ENCODE assay signal across 14 cellular contexts in the genomic region with DNA sequence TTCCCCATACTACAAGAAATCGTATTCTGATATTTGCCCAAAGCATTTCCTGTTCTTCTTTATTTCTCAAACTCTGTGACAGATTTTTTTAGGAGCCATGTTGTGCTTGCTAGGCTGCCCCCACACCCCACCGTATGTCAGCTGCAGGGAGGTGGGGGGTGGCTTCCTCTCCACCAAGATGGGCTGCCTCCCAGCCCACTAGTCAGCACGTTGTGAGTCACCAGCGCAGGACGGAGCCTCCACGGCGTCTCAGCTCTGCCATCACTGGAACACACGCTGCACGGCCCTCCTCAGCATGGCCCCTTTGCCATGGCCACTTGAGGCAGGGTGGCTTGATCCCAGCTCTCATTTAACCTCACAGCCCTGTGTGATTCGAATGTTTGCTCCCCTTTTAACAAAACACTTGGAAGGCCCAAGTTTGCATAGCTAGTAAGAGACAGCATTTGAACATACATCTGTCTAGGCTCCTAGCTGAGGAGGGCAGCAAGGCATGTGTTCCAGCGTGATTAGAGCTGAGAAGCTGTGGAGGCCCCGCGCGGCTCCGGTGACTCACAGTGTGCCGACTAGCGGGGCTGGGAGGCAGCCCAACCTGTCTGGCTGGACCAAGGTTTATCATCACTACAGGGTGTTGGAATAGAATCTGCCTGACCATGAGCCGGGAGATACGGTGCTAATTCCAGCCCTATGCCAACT.
DNase-seq lines count a peak whose midpoint lies in the region; ATAC-seq and FAIRE-seq lines count a peak whose summit lies in the region.
"Had no signal": no experiment of that assay in that cellular context is flagged by ENCODE, and none has a peak within 500 bp of the region (broad histone marks: within the 10 kb centered on the region; RNA-seq: fewer than 3 reads in every experiment).

No MANE protein-coding gene starts in this region.

- ATAC-seq in left cardiac atrium (peak; percentile 57 to 75), HG03108 (IDR thresholded peaks at IDR 0.05; ENCODE audit: unreplicated experiment) (no peak), HG03571 (IDR thresholded peaks at IDR 0.05; ENCODE audit: unreplicated experiment) (no peak)

- DNase-seq in activated CD8-positive, alpha-beta memory T cell treated with anti-CD3 and anti-CD28 coated beads for 24 hours = peak; percentile 35
- no peak for DNase-seq in activated CD8-positive, alpha-beta memory T cell treated with anti-CD3 and anti-CD28 coated beads, Interleukin-2, amount 50 U/mL, for 4 hours
- DNase-seq in amniotic epithelial cell (ENCODE audit: low read depth) = peak; percentile 48
- peak; percentile 77 for DNase-seq in left cardiac atrium
- DNase-seq in urothelium cell line (ENCODE audit: low spot score) = peak; percentile 83
- DNase-seq in NCI-H1436 treated with DMSO at 0.1 percent for 48 hours (lab: John Stamatoyannopoulos, UW) = no peak
- DNase-seq: activated B cell treated with CpG ODN at 0.5 μM for 24 hours; activated T-cell treated with anti-CD3 and anti-CD28 coated beads for 4 hours; NCI-H1105 treated with DMSO at 0.1 percent for 48 hours; NCI-H510A treated with DMSO at 0.1 percent for 48 hours; stimulated activated CD4-positive, alpha-beta T cell treated with anti-CD3 and anti-CD28 coated beads, Interleukin-12 subunit alpha, Interleukin-12 subunit beta, amount 100 ng/mL, for 4 hours had no signal

- FAIRE-seq in urothelium cell line (lab: Jason Lieb, UNC) = peak; percentile 88
- FAIRE-seq: A549 had no signal

- intact Hi-C loops in left cardiac atrium (cut with DNase I) = loop anchor here in 1 of 2 donors (10.0 kb wide), 2 partner anchors 126 to 164 kb away; no protein-coding TSS in a partner anchor

Comparison
In these comparisons a context has a peak if more than half of its experiments do, and no peak if none do; other contexts are left out.
1. DNase-seq: peak in activated CD8-positive, alpha-beta memory T cell treated with anti-CD3 and anti-CD28 coated beads for 24 hours (single experiment), amniotic epithelial cell (single experiment), left cardiac atrium (single experiment) and urothelium cell line (single experiment); none in activated CD8-positive, alpha-beta memory T cell treated with anti-CD3 and anti-CD28 coated beads, Interleukin-2, amount 50 U/mL, for 4 hours (single experiment) and NCI-H1436 treated with DMSO at 0.1 percent for 48 hours (single experiment).
2. ATAC-seq: peak in left cardiac atrium (2 of 2); none in HG03108 (single experiment) and HG03571 (single experiment).